In the genomic region with DNA sequence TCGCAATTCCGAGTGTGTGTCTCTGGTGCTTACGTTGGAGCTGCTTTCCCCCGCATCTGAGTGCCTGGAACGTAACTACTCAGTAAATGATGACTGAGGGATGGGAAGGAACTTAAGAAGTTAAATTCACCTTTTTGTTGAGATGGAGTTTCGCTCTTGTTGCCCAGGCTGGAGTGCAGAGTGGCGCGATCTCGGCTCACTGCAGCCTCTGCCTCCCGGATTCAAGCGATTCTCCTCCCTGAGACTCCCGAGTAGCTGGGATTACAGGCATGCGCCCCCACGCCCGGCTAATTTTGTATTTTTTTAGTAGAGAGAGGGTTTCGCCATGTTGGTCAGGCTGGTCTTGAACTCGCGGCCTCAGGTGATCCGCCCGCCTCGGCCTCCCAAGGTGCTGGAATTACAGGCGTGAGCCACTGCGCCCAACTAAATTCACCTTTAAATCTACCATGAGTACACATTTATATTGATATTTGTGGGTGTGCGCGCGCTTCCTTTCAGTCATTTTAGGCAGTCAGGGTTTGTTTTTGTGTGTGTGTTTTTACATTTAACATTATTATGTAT, we compare ENCODE assay signal across 1 cellular context.
TF ChIP-seq lines count a peak whose summit lies in the region.

No MANE protein-coding gene starts in this region.

TF ChIP-seq in K562, 482 proteins besides CTCF, POLR2A, EP300 and RAD21:
- TF ChIP-seq NRF1 (conservative IDR thresholded peaks at IDR 0.05 in 1 of 2, IDR thresholded peaks at IDR 0.05 in 1 of 2) (0 out of 4 replicates have a peak, but pooled peaks of 1 of the 2 experiments have one; percentile 20), SETDB1 (IDR thresholded peaks at IDR 0.05; ENCODE audit: low read length) (no peak), SMARCA5 (IDR thresholded peaks at IDR 0.05) (0 out of 2 replicates have a peak, but pooled peaks have one; percentile 31), SIN3A (IDR thresholded peaks at IDR 0.05; ENCODE audit: borderline replicate concordance in 2 of 2, control insufficient read depth in 1 of 2, low read depth in 2 of 2, low read length in 2 of 2) (0 out of 4 replicates have a peak, but pooled peaks of 1 of the 2 experiments have one; percentile 41), EWSR1 (IDR thresholded peaks at IDR 0.05; ENCODE audit: borderline replicate concordance, low read depth, partially characterized antibody) (no peak), E2F3 (CRISPR knock-in tag; IDR thresholded peaks at IDR 0.05) (no peak), CBX1 (IDR thresholded peaks at IDR 0.05; ENCODE audit: low read depth) (0 out of 2 replicates have a peak, but pooled peaks have one; percentile 33), RBM15 (IDR thresholded peaks at IDR 0.05; ENCODE audit: insufficient read depth, low read length) (no peak), CEBPB (tag; IDR thresholded peaks at IDR 0.05) (0 out of 2 replicates have a peak, but pooled peaks have one; percentile 12), CEBPG (CRISPR knock-in tag; IDR thresholded peaks at IDR 0.05) (no peak), CEBPG (tag; conservative IDR thresholded peaks at IDR 0.05 in 1 of 2, IDR thresholded peaks at IDR 0.05 in 1 of 2) (peak in 1 of 2 experiments; percentile 2; a peak in 1 of 4 replicates), CBFA2T3 (IDR thresholded peaks at IDR 0.05) (no peak), GATAD2A (IDR thresholded peaks at IDR 0.05) (no peak), ADNP (tag; IDR thresholded peaks at IDR 0.05) (peak; percentile 78), ZNF263 (CRISPR knock-in tag; IDR thresholded peaks at IDR 0.05; ENCODE audit: borderline replicate concordance) (0 out of 2 replicates have a peak, but pooled peaks have one; percentile 40), TBL1XR1 (IDR thresholded peaks at IDR 0.05; ENCODE audit: low read length in 2 of 2) (0 out of 4 replicates have a peak, but pooled peaks of 1 of the 2 experiments have one; percentile 3), ZNF717 (CRISPR knock-in tag; IDR thresholded peaks at IDR 0.05) (no peak)
- TF ChIP-seq, protein P1, sequence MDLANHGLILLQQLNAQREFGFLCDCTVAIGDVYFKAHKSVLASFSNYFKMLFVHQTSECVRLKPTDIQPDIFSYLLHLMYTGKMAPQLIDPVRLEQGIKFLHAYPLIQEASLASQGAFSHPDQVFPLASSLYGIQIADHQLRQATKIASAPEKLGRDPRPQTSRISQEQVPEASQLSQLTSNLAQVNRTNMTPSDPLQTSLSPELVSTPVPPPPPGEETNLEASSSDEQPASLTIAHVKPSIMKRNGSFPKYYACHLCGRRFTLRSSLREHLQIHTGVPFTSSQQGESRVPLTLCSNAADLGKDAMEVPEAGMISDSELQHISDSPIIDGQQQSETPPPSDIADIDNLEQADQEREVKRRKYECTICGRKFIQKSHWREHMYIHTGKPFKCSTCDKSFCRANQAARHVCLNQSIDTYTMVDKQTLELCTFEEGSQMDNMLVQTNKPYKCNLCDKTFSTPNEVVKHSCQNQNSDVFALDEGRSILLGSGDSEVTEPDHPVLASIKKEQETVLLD (IDR thresholded peaks at IDR 0.05): peak; percentile 15; the same call in 1 of the 2 replicates
- TF ChIP-seq, protein P2, sequence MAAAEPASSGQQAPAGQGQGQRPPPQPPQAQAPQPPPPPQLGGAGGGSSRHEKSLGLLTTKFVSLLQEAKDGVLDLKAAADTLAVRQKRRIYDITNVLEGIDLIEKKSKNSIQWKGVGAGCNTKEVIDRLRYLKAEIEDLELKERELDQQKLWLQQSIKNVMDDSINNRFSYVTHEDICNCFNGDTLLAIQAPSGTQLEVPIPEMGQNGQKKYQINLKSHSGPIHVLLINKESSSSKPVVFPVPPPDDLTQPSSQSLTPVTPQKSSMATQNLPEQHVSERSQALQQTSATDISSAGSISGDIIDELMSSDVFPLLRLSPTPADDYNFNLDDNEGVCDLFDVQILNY (CRISPR knock-in tag; IDR thresholded peaks at IDR 0.05): peak; percentile 21; the same call in 1 of the 2 replicates
- TF ChIP-seq, protein P3, sequence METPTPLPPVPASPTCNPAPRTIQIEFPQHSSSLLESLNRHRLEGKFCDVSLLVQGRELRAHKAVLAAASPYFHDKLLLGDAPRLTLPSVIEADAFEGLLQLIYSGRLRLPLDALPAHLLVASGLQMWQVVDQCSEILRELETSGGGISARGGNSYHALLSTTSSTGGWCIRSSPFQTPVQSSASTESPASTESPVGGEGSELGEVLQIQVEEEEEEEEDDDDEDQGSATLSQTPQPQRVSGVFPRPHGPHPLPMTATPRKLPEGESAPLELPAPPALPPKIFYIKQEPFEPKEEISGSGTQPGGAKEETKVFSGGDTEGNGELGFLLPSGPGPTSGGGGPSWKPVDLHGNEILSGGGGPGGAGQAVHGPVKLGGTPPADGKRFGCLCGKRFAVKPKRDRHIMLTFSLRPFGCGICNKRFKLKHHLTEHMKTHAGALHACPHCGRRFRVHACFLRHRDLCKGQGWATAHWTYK (CRISPR knock-in tag; IDR thresholded peaks at IDR 0.05): no peak
- TF ChIP-seq, protein P4, sequence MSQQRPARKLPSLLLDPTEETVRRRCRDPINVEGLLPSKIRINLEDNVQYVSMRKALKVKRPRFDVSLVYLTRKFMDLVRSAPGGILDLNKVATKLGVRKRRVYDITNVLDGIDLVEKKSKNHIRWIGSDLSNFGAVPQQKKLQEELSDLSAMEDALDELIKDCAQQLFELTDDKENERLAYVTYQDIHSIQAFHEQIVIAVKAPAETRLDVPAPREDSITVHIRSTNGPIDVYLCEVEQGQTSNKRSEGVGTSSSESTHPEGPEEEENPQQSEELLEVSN (IDR thresholded peaks at IDR 0.05; ENCODE audit: borderline replicate concordance in 1 of 2, extremely low read depth in 1 of 2, insufficient read depth in 1 of 2, insufficient read length in 1 of 2, low read depth in 1 of 2, low read length in 1 of 2, poor library complexity in 1 of 2, severe bottlenecking in 1 of 2): peak in 1 of 2 experiments; percentile 49
- TF ChIP-seq, protein P5, sequence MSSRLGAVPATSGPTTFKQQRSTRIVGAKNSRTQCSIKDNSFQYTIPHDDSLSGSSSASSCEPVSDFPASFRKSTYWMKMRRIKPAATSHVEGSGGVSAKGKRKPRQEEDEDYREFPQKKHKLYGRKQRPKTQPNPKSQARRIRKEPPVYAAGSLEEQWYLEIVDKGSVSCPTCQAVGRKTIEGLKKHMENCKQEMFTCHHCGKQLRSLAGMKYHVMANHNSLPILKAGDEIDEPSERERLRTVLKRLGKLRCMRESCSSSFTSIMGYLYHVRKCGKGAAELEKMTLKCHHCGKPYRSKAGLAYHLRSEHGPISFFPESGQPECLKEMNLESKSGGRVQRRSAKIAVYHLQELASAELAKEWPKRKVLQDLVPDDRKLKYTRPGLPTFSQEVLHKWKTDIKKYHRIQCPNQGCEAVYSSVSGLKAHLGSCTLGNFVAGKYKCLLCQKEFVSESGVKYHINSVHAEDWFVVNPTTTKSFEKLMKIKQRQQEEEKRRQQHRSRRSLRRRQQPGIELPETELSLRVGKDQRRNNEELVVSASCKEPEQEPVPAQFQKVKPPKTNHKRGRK (tag; IDR thresholded peaks at IDR 0.05): peak; percentile 27; the same call in 1 of the 2 replicates
- TF ChIP-seq, protein P6, sequence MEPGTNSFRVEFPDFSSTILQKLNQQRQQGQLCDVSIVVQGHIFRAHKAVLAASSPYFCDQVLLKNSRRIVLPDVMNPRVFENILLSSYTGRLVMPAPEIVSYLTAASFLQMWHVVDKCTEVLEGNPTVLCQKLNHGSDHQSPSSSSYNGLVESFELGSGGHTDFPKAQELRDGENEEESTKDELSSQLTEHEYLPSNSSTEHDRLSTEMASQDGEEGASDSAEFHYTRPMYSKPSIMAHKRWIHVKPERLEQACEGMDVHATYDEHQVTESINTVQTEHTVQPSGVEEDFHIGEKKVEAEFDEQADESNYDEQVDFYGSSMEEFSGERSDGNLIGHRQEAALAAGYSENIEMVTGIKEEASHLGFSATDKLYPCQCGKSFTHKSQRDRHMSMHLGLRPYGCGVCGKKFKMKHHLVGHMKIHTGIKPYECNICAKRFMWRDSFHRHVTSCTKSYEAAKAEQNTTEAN (CRISPR knock-in tag; IDR thresholded peaks at IDR 0.05): 0 out of 2 replicates have a peak, but pooled peaks have one; percentile 2
